In the genomic region with DNA sequence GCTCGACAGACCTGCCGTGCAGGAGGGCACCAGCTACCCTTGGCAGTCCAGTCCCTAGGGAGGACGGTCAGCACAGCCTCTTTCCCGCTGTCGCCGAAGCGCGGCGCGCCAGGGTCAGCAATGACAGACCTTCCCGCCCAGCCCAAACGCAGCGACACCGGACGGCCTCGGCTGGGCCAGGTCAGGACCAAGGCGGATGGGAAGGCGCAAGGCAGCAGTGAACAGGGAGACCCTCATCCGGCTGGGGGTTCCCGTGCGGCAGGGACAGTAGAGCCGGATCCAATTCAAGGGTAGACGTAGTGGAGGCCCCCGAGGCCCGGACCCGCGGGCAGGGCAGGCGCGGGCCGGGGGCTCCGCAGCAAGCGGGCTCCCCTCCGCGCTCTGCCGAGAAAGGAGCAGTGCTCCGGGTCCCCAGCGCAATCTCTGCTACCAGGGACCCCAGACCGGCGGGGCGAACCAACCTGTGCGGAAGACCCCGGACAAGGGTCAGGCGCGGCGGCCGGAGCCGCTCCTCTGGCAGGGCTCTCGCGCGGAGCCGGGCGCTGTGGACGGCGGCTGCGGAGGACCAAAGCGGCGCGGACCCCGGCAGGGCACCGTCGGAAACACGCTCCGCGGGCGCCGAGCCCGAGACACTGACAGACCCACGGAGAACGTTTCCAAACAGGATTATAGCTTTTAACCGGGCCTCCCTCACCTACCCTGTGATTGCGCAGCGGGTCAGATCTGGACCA, we compare ENCODE assay signal across 8 cellular contexts. TPM values are rescaled to one million over a fixed set of nuclear protein-coding genes. Genes with fewer than 3 reads are reported as not detected.
DNase-seq lines count a peak whose midpoint lies in the region; ATAC-seq, FAIRE-seq and TF ChIP-seq lines count a peak whose summit lies in the region.

A gene with protein sequence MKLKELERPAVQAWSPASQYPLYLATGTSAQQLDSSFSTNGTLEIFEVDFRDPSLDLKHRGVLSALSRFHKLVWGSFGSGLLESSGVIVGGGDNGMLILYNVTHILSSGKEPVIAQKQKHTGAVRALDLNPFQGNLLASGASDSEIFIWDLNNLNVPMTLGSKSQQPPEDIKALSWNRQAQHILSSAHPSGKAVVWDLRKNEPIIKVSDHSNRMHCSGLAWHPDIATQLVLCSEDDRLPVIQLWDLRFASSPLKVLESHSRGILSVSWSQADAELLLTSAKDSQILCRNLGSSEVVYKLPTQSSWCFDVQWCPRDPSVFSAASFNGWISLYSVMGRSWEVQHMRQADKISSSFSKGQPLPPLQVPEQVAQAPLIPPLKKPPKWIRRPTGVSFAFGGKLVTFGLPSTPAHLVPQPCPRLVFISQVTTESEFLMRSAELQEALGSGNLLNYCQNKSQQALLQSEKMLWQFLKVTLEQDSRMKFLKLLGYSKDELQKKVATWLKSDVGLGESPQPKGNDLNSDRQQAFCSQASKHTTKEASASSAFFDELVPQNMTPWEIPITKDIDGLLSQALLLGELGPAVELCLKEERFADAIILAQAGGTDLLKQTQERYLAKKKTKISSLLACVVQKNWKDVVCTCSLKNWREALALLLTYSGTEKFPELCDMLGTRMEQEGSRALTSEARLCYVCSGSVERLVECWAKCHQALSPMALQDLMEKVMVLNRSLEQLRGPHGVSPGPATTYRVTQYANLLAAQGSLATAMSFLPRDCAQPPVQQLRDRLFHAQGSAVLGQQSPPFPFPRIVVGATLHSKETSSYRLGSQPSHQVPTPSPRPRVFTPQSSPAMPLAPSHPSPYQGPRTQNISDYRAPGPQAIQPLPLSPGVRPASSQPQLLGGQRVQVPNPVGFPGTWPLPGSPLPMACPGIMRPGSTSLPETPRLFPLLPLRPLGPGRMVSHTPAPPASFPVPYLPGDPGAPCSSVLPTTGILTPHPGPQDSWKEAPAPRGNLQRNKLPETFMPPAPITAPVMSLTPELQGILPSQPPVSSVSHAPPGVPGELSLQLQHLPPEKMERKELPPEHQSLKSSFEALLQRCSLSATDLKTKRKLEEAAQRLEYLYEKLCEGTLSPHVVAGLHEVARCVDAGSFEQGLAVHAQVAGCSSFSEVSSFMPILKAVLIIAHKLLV (minus strand): TSS at position 541 of the 731 bp plus-strand sequence. CDS start 2,909 bp downstream, outside the sequence.

- H3K36me3 Mint-ChIP-seq in endothelial cell (ENCODE audit: low read depth, unreplicated experiment), result peaks cover 7% of the 10 kb centered on the region

- H3K4me3 ChIP-seq in ACC112 (ENCODE audit: low read depth, low read length) (peak within 1 kb of the TSS; percentile 65), mononuclear cell (ENCODE audit: low read length) (no peak within 1 kb of the TSS)

- DNase-seq in NCI-H748 treated with DMSO at 0.1 percent for 48 hours (lab: John Stamatoyannopoulos, UW), result peak; percentile 28
- DNase-seq in endothelial cell (ENCODE audit: low spot score), result peak; percentile 60
- DNase-seq in ureter (ENCODE audit: low spot score), result no peak
- no peak for DNase-seq in HTR-8/SVneo (ENCODE audit: insufficient read length, low spot score)
- DNase-seq in GF-D8 (lab: John Stamatoyannopoulos, UW), result no peak

- peak within 1 kb of the TSS; percentile 35; the same call in 1 of the 2 replicates for H3K27ac ChIP-seq in ACC112 (ENCODE audit: low read depth, low read length)

- peaks cover 4% of the 10 kb centered on the region for H3K27me3 Mint-ChIP-seq in endothelial cell (ENCODE audit: unreplicated experiment)

- no peak within 1 kb of the TSS for H3K27ac Mint-ChIP-seq in endothelial cell (ENCODE audit: unreplicated experiment)

- H3K4me1 Mint-ChIP-seq in endothelial cell (ENCODE audit: unreplicated experiment), result peaks cover 8% of the 10 kb centered on the region

- H3K4me3 Mint-ChIP-seq in endothelial cell (ENCODE audit: unreplicated experiment), result peak within 1 kb of the TSS; percentile 90

- ATAC-seq in GM18873 (IDR thresholded peaks at IDR 0.05; ENCODE audit: low FRiP score, unreplicated experiment), result no peak

- TF ChIP-seq CTCF in endothelial cell (IDR thresholded peaks at IDR 0.05; ENCODE audit: unreplicated experiment), result no peak

- no peaks in the 10 kb centered on the region for H3K9me3 Mint-ChIP-seq in endothelial cell (ENCODE audit: unreplicated experiment)

- no peaks in the 10 kb centered on the region for H3K36me3 ChIP-seq in ACC112 (ENCODE audit: insufficient read depth, low read length)

- H3K79me2 ChIP-seq in ACC112 (ENCODE audit: control insufficient read depth, insufficient read depth, low read length, unreplicated experiment), result no peaks in the 10 kb centered on the region

- H3K27me3 ChIP-seq in ACC112 (ENCODE audit: insufficient read depth, low read length) (no peaks in the 10 kb centered on the region), mononuclear cell (ENCODE audit: insufficient read depth, low read length) (peaks cover 13% of the 10 kb centered on the region)

- H3K4me1 ChIP-seq in ACC112 (ENCODE audit: control insufficient read depth, insufficient read depth, low read length, unreplicated experiment) (peaks cover 33% of the 10 kb centered on the region), mononuclear cell (ENCODE audit: insufficient read depth, low read length) (peaks cover 13% of the 10 kb centered on the region)

- H2AFZ ChIP-seq in ACC112 (ENCODE audit: low read length, unreplicated experiment), result no peak within 1 kb of the TSS

- no peaks in the 10 kb centered on the region for H3K9me3 ChIP-seq in mononuclear cell (ENCODE audit: low read depth, low read length)

- FAIRE-seq in HTR-8/SVneo (lab: Jason Lieb, UNC), result no peak

RNA-seq across cellular contexts. Expression of the gene that starts here (rescaled TPM):
- total RNA-seq in endothelial cell (ENCODE audit: unreplicated experiment) (13.2 TPM), mononuclear cell (17.9 TPM), ureter (16.0 TPM)

Comparison
In these comparisons a context has a peak if more than half of its experiments do, and no peak if none do; other contexts are left out.
1. DNase-seq: peak in NCI-H748 treated with DMSO at 0.1 percent for 48 hours (single experiment) and endothelial cell (single experiment); none in ureter (single experiment), HTR-8/SVneo (single experiment) and GF-D8 (single experiment).